In the genomic region with DNA sequence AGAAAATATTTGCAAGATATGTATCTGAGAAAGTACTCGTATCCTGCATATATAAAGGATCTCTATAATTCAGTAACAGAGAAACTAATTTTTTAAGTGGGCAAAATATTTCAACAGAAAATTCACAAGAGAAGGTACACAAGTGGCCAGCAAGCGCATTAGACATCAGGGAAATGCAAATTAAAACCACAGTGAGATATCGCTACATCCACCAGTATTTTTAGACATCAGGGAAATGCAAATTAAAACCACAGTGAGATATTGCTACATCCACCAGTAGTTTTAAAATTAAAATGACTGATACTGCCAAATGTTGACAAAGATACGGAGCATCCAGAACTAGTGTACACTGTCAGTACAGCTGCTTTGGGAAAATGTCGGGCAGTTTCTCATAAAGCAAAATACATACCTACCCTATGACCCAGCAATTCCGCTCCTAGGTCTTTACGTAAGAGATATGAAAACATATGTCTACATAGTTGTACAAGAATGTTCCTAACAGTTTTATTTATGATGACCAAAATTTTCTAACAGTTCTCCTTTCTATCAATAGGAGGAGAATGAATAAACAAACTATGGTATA, we compare ENCODE assay signal across 16 cellular contexts. TPM values are rescaled to one million over a fixed set of nuclear protein-coding genes. Genes with fewer than 3 reads are reported as not detected.
DNase-seq lines count a peak whose midpoint lies in the region; ATAC-seq and TF ChIP-seq lines count a peak whose summit lies in the region.
"Had no signal": no experiment of that assay in that cellular context is flagged by ENCODE, and none has a peak within 500 bp of the region (broad histone marks: within the 10 kb centered on the region; RNA-seq: fewer than 3 reads in every experiment).

No MANE protein-coding gene starts in this region.

- H3K36me3 ChIP-seq in Caco-2 (ENCODE audit: control insufficient read depth, insufficient read depth, low read length), result no peaks in the 10 kb centered on the region
- no peaks in the 10 kb centered on the region for H3K36me3 ChIP-seq in HEK293 (ENCODE audit: control insufficient read depth in 2 of 2, insufficient read depth in 1 of 2, low read length in 2 of 2)
- H3K36me3 ChIP-seq: BE2C, HAP-1 had no signal

- no TSS peak for BruUV-seq in Caco-2 (replicated peaks; lab: Mats Ljungman, UMichigan)

- H3K27me3 Mint-ChIP-seq in Caco-2 (ENCODE audit: insufficient read depth, unreplicated experiment) (peaks cover 21% of the 10 kb centered on the region), T-helper 17 cell (peaks cover 71% of the 10 kb centered on the region), mesothelial cell of epicardium (ENCODE audit: low read depth) (peaks cover 93% of the 10 kb centered on the region)

- no peak overlapping the region for H3K4me3 ChIP-seq in Caco-2 (ENCODE audit: low read depth, low read length)
- H3K4me3 ChIP-seq in HEK293 (ENCODE audit: low read depth, low read length), result no peak overlapping the region
- H3K4me3 ChIP-seq: SK-N-MC had no signal

- DNase-seq in Caco-2, result no peak
- DNase-seq in T-helper 17 cell, result no peak
- DNase-seq in mesothelial cell of epicardium (ENCODE audit: low spot score in 2 of 2, unreplicated experiment in 2 of 2), result no peak
- no peak for DNase-seq in sciatic nerve (ENCODE audit: low spot score)
- no peak for DNase-seq in HK-2 (ENCODE audit: unreplicated experiment)
- DNase-seq: activated CD4-positive, alpha-beta T cell treated with anti-CD3 and anti-CD28 coated beads, Interleukin-2, amount 50 U/mL, for 48 hours; BE2C; NCI-H2227 treated with DMSO at 0.1 percent for 48 hours; occipital lobe; stimulated activated CD4-positive, alpha-beta T cell treated with anti-CD3 and anti-CD28 coated beads, Interleukin-4, amount 100 ng/mL, for 1 hour; stimulated activated CD8-positive, alpha-beta memory T cell treated with anti-CD3 and anti-CD28 coated beads, Interleukin-4, amount 100 ng/mL, for 48 hours had no signal

- H3K27me3 ChIP-seq in Caco-2 (replicated peaks; ENCODE audit: control insufficient read depth, insufficient read depth, low read length), result peaks cover 5% of the 10 kb centered on the region

- no peaks in the 10 kb centered on the region for H3K36me3 Mint-ChIP-seq in Caco-2 (ENCODE audit: insufficient read depth, unreplicated experiment)
- H3K36me3 Mint-ChIP-seq in T-helper 17 cell (ENCODE audit: low read depth), result peaks cover 12% of the 10 kb centered on the region
- H3K36me3 Mint-ChIP-seq in mesothelial cell of epicardium, result peaks cover 5% of the 10 kb centered on the region

- CTCF ChIA-PET in Caco-2 (lab: Charles Lee), result interaction anchor here (1.0 kb wide), 1 partner anchor 86 kb away, joined by 4 read pairs; no protein-coding TSS in a partner anchor
- CTCF ChIA-PET in HEK293 (lab: Yijun Ruan, JAX), result interaction anchor here (2.9 kb wide), 1 partner anchor 86 kb away, joined by 13 read pairs; no protein-coding TSS in a partner anchor

- POLR2A ChIA-PET in Caco-2 (lab: Charles Lee), result no interaction called here
- POLR2A ChIA-PET in HEK293 (lab: Yijun Ruan, JAX), result no interaction called here

- H3K4me1 Mint-ChIP-seq in Caco-2 (ENCODE audit: low read depth, unreplicated experiment) (peaks cover 10% of the 10 kb centered on the region), T-helper 17 cell (peaks cover 17% of the 10 kb centered on the region), mesothelial cell of epicardium (peaks cover 11% of the 10 kb centered on the region)

- no peak for TF ChIP-seq CTCF in Caco-2 (IDR thresholded peaks at IDR 0.05; ENCODE audit: insufficient read depth in 1 of 2, low read depth in 1 of 2, low read length in 1 of 2, severe bottlenecking in 1 of 2, unreplicated experiment in 1 of 2)
- no peak for TF ChIP-seq CTCF in HEK293 (tag by site-specific recombination; IDR thresholded peaks at IDR 0.05)
- no peak for TF ChIP-seq CTCF in mesothelial cell of epicardium (IDR thresholded peaks at IDR 0.05; ENCODE audit: unreplicated experiment)

- peaks cover 4% of the 10 kb centered on the region; the same call in 1 of the 2 replicates for H3K9me3 ChIP-seq in Caco-2
- no peaks in the 10 kb centered on the region for H3K9me3 ChIP-seq in HEK293 (ENCODE audit: control insufficient read depth, insufficient read depth, low read depth, low read length)
- H3K9me3 ChIP-seq in T-helper 17 cell (ENCODE audit: control insufficient read depth, low read length, poor library complexity, severe bottlenecking), result no peaks in the 10 kb centered on the region
- H3K9me3 ChIP-seq: BE2C, HAP-1 had no signal

- H3K27ac Mint-ChIP-seq in Caco-2 (ENCODE audit: unreplicated experiment) (no peak overlapping the region), T-helper 17 cell (no peak overlapping the region), mesothelial cell of epicardium (no peak overlapping the region)

- intact Hi-C loops in Caco-2 (cut with micrococcal nuclease; ENCODE audit: unreplicated experiment) (no loop called here), sciatic nerve (cut with DNase I) (no loop called here)

- no peaks in the 10 kb centered on the region for H3K9me3 Mint-ChIP-seq in Caco-2 (ENCODE audit: unreplicated experiment)
- peaks cover 13% of the 10 kb centered on the region for H3K9me3 Mint-ChIP-seq in mesothelial cell of epicardium

- no peak for ATAC-seq in T-helper 17 cell
- no peak for ATAC-seq in sciatic nerve
- ATAC-seq in HG03439 (IDR thresholded peaks at IDR 0.05; ENCODE audit: unreplicated experiment), result no peak
- no peak for ATAC-seq in GM21526 (IDR thresholded peaks at IDR 0.05; ENCODE audit: low FRiP score, unreplicated experiment)

- H3K4me1 ChIP-seq in Caco-2 (peaks cover 8% of the 10 kb centered on the region; the same call in 1 of the 2 replicates), HEK293 (ENCODE audit: control insufficient read depth, insufficient read depth, low read length) (no peaks in the 10 kb centered on the region; the same call in 1 of the 2 replicates)

- H3K4me3 Mint-ChIP-seq in Caco-2 (ENCODE audit: unreplicated experiment) (peak overlapping the region; percentile 41), T-helper 17 cell (peak overlapping the region; percentile 87), mesothelial cell of epicardium (peak overlapping the region; percentile 67)

- H3K27ac ChIP-seq in HEK293 (ENCODE audit: extremely low read depth, low read depth, low read length), result no peak overlapping the region
- H3K27ac ChIP-seq: SK-N-MC had no signal

TF ChIP-seq in HEK293, 187 proteins besides CTCF, POLR2A, EP300 and RAD21:
- TF ChIP-seq ZNF121 (tag by site-specific recombination; IDR thresholded peaks at IDR 0.05) (no peak), ZFHX2 (tag by site-specific recombination; conservative IDR thresholded peaks at IDR 0.05) (no peak), ZNF571 (tag by site-specific recombination; IDR thresholded peaks at IDR 0.05) (no peak), ZNF140 (tag by site-specific recombination; IDR thresholded peaks at IDR 0.05) (peak; percentile 97), ZNF423 (tag by site-specific recombination; IDR thresholded peaks at IDR 0.05) (no peak), ZBTB17 (tag by site-specific recombination; IDR thresholded peaks at IDR 0.05) (no peak), BCL11A (tag by site-specific recombination; IDR thresholded peaks at IDR 0.05; ENCODE audit: low read depth) (no peak)
- TF ChIP-seq, protein P1, sequence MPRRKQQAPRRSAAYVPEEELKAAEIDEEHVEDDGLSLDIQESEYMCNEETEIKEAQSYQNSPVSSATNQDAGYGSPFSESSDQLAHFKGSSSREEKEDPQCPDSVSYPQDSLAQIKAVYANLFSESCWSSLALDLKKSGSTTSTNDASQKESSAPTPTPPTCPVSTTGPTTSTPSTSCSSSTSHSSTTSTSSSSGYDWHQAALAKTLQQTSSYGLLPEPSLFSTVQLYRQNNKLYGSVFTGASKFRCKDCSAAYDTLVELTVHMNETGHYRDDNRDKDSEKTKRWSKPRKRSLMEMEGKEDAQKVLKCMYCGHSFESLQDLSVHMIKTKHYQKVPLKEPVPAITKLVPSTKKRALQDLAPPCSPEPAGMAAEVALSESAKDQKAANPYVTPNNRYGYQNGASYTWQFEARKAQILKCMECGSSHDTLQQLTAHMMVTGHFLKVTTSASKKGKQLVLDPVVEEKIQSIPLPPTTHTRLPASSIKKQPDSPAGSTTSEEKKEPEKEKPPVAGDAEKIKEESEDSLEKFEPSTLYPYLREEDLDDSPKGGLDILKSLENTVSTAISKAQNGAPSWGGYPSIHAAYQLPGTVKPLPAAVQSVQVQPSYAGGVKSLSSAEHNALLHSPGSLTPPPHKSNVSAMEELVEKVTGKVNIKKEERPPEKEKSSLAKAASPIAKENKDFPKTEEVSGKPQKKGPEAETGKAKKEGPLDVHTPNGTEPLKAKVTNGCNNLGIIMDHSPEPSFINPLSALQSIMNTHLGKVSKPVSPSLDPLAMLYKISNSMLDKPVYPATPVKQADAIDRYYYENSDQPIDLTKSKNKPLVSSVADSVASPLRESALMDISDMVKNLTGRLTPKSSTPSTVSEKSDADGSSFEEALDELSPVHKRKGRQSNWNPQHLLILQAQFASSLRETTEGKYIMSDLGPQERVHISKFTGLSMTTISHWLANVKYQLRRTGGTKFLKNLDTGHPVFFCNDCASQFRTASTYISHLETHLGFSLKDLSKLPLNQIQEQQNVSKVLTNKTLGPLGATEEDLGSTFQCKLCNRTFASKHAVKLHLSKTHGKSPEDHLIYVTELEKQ (tag by site-specific recombination; IDR thresholded peaks at IDR 0.05; ENCODE audit: borderline replicate concordance), result no peak

RNA-seq across cellular contexts. Expression of a gene that starts 2.8 kb away (rescaled TPM):
- total RNA-seq in Caco-2 (2022), result not detected in 2 replicates
- total RNA-seq in T-helper 17 cell, result under 1 TPM in 1 of 2 donors, not detected in 1; 0.21 TPM
- not detected in 3 replicates for total RNA-seq in mesothelial cell of epicardium
- total RNA-seq in sciatic nerve, result 0.53 TPM
